Comparison of ENCODE assay signal across 1 cellular context in the genomic region with DNA sequence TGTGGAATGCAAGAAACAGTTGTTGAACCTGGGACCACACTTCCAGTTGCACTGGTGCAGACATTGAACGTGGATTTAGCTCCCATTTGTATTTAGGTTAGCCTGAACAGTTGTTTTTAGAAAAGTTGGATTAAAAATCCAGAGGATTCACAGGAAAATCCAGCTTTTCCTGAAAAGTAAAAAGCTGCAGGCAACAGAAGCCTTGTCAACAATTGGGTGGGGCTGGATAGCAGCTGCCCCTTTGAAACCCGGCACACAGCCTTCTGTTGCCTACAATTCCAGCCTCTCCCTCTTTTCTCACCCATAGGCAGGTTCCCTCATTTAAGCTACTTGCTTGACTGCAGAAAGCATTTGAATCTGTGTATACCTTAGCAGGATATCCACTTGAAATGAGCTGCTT.
TF ChIP-seq lines count a peak whose summit lies in the region.

No MANE protein-coding gene starts in this region.

TF ChIP-seq in SK-N-SH treated with all-trans-retinoic acid at 6 μM for 48 hours, 23 proteins besides CTCF, POLR2A, EP300 and RAD21 (continued from another document):
- TF ChIP-seq, protein P1, sequence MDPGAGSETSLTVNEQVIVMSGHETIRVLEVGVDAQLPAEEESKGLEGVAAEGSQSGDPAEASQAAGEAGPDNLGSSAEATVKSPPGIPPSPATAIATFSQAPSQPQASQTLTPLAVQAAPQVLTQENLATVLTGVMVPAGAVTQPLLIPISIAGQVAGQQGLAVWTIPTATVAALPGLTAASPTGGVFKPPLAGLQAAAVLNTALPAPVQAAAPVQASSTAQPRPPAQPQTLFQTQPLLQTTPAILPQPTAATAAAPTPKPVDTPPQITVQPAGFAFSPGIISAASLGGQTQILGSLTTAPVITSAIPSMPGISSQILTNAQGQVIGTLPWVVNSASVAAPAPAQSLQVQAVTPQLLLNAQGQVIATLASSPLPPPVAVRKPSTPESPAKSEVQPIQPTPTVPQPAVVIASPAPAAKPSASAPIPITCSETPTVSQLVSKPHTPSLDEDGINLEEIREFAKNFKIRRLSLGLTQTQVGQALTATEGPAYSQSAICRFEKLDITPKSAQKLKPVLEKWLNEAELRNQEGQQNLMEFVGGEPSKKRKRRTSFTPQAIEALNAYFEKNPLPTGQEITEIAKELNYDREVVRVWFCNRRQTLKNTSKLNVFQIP (CRISPR knock-in tag; IDR thresholded peaks at IDR 0.05; ENCODE audit: borderline replicate concordance, low read depth): no peak
- no peak for TF ChIP-seq OSR1 (CRISPR knock-in tag; IDR thresholded peaks at IDR 0.05)
- TF ChIP-seq ZNF8 (CRISPR knock-in tag; IDR thresholded peaks at IDR 0.05): no peak
